Comparison of ENCODE assay signal across 19 cellular contexts in genomic region chr16:72838999-72839398, GRCh38.
"Had no signal": no experiment of that assay in that cellular context is flagged by ENCODE, and none has a peak within 500 bp of the region (broad histone marks: within the 10 kb centered on the region; RNA-seq: fewer than 3 reads in every experiment).

No MANE protein-coding gene starts in this region.

- H3K4me3 Mint-ChIP-seq: activated CD4-positive, alpha-beta memory T cell treated with anti-CD3 and anti-CD28 coated beads, Interleukin-2, amount 10 ng/mL, durations not matched to agents 7 days and 5 days; activated CD4-positive, alpha-beta T cell treated with anti-CD3 and anti-CD28 coated beads for 36 hours; activated naive CD4-positive, alpha-beta T cell treated with anti-CD3 and anti-CD28 coated beads for 36 hours; activated naive CD8-positive, alpha-beta T cell; activated T-helper 17 cell treated with anti-CD3 and anti-CD28 coated beads, Interleukin-2, amount 50 U/mL, for 72 hours had no signal

- H3K9me3 Mint-ChIP-seq: activated CD4-positive, alpha-beta memory T cell treated with anti-CD3 and anti-CD28 coated beads, Interleukin-2, amount 10 ng/mL, durations not matched to agents 7 days and 5 days; activated naive CD4-positive, alpha-beta T cell treated with anti-CD3 and anti-CD28 coated beads for 36 hours; activated T-helper 17 cell treated with anti-CD3 and anti-CD28 coated beads, Interleukin-2, amount 50 U/mL, for 72 hours had no signal

- H3K27ac Mint-ChIP-seq: activated CD4-positive, alpha-beta memory T cell treated with anti-CD3 and anti-CD28 coated beads, Interleukin-2, amount 10 ng/mL, durations not matched to agents 7 days and 5 days; activated CD4-positive, alpha-beta T cell treated with anti-CD3 and anti-CD28 coated beads for 36 hours; activated naive CD4-positive, alpha-beta T cell treated with anti-CD3 and anti-CD28 coated beads for 36 hours; activated naive CD8-positive, alpha-beta T cell; activated T-helper 17 cell treated with anti-CD3 and anti-CD28 coated beads, Interleukin-2, amount 50 U/mL, for 72 hours had no signal

- H3K36me3 Mint-ChIP-seq: activated naive CD8-positive, alpha-beta T cell had no signal

- ATAC-seq: activated CD4-positive, alpha-beta T cell treated with anti-CD3 and anti-CD28 coated beads for 36 hours; activated T-helper 17 cell treated with anti-CD3 and anti-CD28 coated beads, Interleukin-2, amount 50 U/mL, for 72 hours had no signal

- DNase-seq: activated CD4-positive, alpha-beta memory T cell treated with anti-CD3 and anti-CD28 coated beads, Interleukin-2, amount 10 ng/mL, durations not matched to agents 7 days and 5 days; activated CD4-positive, alpha-beta T cell treated with anti-CD3 and anti-CD28 coated beads for 36 hours; activated CD4-positive, alpha-beta T cell treated with anti-CD3 and anti-CD28 coated beads, Interleukin-2, amount 50 U/mL, for 1 hour; activated gamma-delta T cell; activated naive CD4-positive, alpha-beta T cell treated with anti-CD3 and anti-CD28 coated beads for 36 hours; activated T-cell treated with anti-CD3 and anti-CD28 coated beads for 4 hours; activated T-cell treated with anti-CD3 and anti-CD28 coated beads, Interleukin-2, amount 50 U/mL, for 48 hours; amygdala; NCI-H1092 treated with DMSO at 0.1 percent for 48 hours; NCI-H1436; NCI-H1694 treated with DMSO at 0.1 percent for 48 hours; NCI-H2029 treated with DMSO at 0.1 percent for 48 hours; NCI-H446 treated with DMSO at 0.1 percent for 48 hours; NCI-H524 treated with DMSO at 0.1 percent for 48 hours; NCI-H748 treated with DMSO at 0.1 percent for 48 hours; T-helper 1 cell; WERI-Rb-1 had no signal

- H3K27me3 Mint-ChIP-seq: activated naive CD8-positive, alpha-beta T cell had no signal
